17 cellular contexts compared by ENCODE assay signal in genomic region chrX:149598603-149599002, GRCh38. TPM values are rescaled to one million over a fixed set of nuclear protein-coding genes. Genes with fewer than 3 reads are reported as not detected.
"Had no signal": no experiment of that assay in that cellular context is flagged by ENCODE, and none has a peak within 500 bp of the region (broad histone marks: within the 10 kb centered on the region; RNA-seq: fewer than 3 reads in every experiment).

No MANE protein-coding gene starts in this region.

RNA-seq across cellular contexts. Expression of gene HSFX2, which starts 3.5 kb away (rescaled TPM):
- total RNA-seq: activated CD8-positive, alpha-beta T cell treated with anti-CD3 and anti-CD28 coated beads, Interleukin-2, amount 10 ng/mL, durations not matched to agents 7 days and 5 days; body of pancreas; dermis blood vessel endothelial cell; gastroesophageal sphincter; left ventricle myocardium superior; mammary epithelial cell; mesothelial cell of epicardium had no signal

RNA-seq across cellular contexts. Expression of gene MAGEA9B, which starts 11.3 kb away (rescaled TPM):
- total RNA-seq: activated CD4-positive, alpha-beta T cell treated with anti-CD3 and anti-CD28 coated beads, Interleukin-2, amount 10 ng/mL, durations not matched to agents 7 days and 5 days; activated CD8-positive, alpha-beta T cell treated with anti-CD3 and anti-CD28 coated beads, Interleukin-2, amount 10 ng/mL, durations not matched to agents 7 days and 5 days; activated T-helper 1 cell treated with anti-CD3 and anti-CD28 coated beads, Interleukin-12 subunit alpha, Interleukin-12 subunit beta, Interleukin-2, Interleukin-4 antibody, amounts not matched to agents 30 ng/mL and 10 ng/mL and 1 ng/mL, durations not matched to agents 14 hours and 24 hours and 36 hours; body of pancreas; dermis blood vessel endothelial cell; esophagus muscularis mucosa; gastroesophageal sphincter; heart left ventricle; left ventricle myocardium superior; mammary epithelial cell; mesothelial cell of epicardium; naive thymus-derived CD8-positive, alpha-beta T cell; psoas muscle; right atrium auricular region; tibial nerve; urinary bladder had no signal
- polyA plus RNA-seq: heart left ventricle; mammary epithelial cell; naive thymus-derived CD8-positive, alpha-beta T cell; ovary; psoas muscle; urinary bladder had no signal

RNA-seq across cellular contexts. Expression of gene HSFX3, which starts 48.9 kb away (rescaled TPM):
- total RNA-seq: activated CD4-positive, alpha-beta T cell treated with anti-CD3 and anti-CD28 coated beads, Interleukin-2, amount 10 ng/mL, durations not matched to agents 7 days and 5 days; activated CD8-positive, alpha-beta T cell treated with anti-CD3 and anti-CD28 coated beads, Interleukin-2, amount 10 ng/mL, durations not matched to agents 7 days and 5 days; activated T-helper 1 cell treated with anti-CD3 and anti-CD28 coated beads, Interleukin-12 subunit alpha, Interleukin-12 subunit beta, Interleukin-2, Interleukin-4 antibody, amounts not matched to agents 30 ng/mL and 10 ng/mL and 1 ng/mL, durations not matched to agents 14 hours and 24 hours and 36 hours; body of pancreas; dermis blood vessel endothelial cell; esophagus muscularis mucosa; gastroesophageal sphincter; left ventricle myocardium superior; mammary epithelial cell; mesothelial cell of epicardium; naive thymus-derived CD8-positive, alpha-beta T cell; ovary; right atrium auricular region; tibial nerve; urinary bladder had no signal
- polyA plus RNA-seq: mammary epithelial cell; naive thymus-derived CD8-positive, alpha-beta T cell; ovary; psoas muscle; urinary bladder had no signal
